In the genomic region with DNA sequence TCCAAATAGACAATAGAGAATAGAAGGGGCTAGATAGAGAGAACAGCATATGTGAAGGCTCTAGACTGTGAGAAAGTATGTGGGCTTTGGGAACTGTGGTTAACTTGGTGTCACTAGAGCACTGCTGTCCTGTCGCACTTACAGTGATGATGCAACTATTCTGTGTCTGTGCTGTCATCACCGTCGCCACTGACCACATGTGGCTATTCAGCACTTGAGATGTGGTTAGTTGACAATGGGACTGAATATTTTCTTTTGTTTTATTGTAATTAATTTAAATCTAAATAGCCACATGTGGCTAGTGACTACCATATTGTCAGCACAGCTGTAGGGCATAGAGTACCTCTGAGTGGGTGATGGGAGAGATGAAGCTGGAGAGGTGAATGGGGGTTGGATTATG, we compare ENCODE assay signal across 19 cellular contexts. TPM values are rescaled to one million over a fixed set of nuclear protein-coding genes. Genes with fewer than 3 reads are reported as not detected.
A peak's percentile ranks its signal among the peaks of the same experiment; 100 is the strongest.
DNase-seq lines count a peak whose midpoint lies in the region; ATAC-seq, FAIRE-seq and TF ChIP-seq lines count a peak whose summit lies in the region.
"Had no signal": no experiment of that assay in that cellular context is flagged by ENCODE, and none has a peak within 500 bp of the region (broad histone marks: within the 10 kb centered on the region; RNA-seq: fewer than 3 reads in every experiment).

No MANE protein-coding gene starts in this region.

- ATAC-seq in IMR-90 (ENCODE audit: low read depth): no peak
- ATAC-seq in GM12878: peak; percentile 84
- ATAC-seq: body of pancreas, GM23338 had no signal

- no peak overlapping the region for H3K18ac ChIP-seq in IMR-90 (ENCODE audit: low read depth, low read length)

- TF ChIP-seq EP300 in GM12878 (IDR thresholded peaks at IDR 0.05; ENCODE audit: borderline replicate concordance in 1 of 2, control insufficient read depth in 1 of 2, low read depth in 2 of 2, low read length in 2 of 2): peak; percentile 79 to 95; a peak in 2 of 4 replicates

- H3K27ac ChIP-seq in IMR-90 (ENCODE audit: insufficient read depth, low read length): no peak overlapping the region
- H3K27ac ChIP-seq in GM12878 (ENCODE audit: control insufficient read depth, insufficient read depth): no peak overlapping the region
- peak overlapping the region; percentile 59 for H3K27ac ChIP-seq in neutrophil
- H3K27ac ChIP-seq: 22Rv1, body of pancreas, tibial artery had no signal

- no peak overlapping the region for H3K4ac ChIP-seq in IMR-90 (ENCODE audit: low read depth, low read length)

- DNase-seq in NK-92 treated with Interleukin-12 subunit alpha and Interleukin-12 subunit beta, amount 100 ng/mL, for 24 hours (lab: John Stamatoyannopoulos, UW): peak; percentile 56
- DNase-seq in NK-92 (lab: John Stamatoyannopoulos, UW; ENCODE audit: unreplicated experiment) (no peak), IMR-90 (no peak), GM12878 (ENCODE audit: low read depth, low spot score) (no peak), GM12892 (ENCODE audit: insufficient read length) (no peak), osteocyte (ENCODE audit: extremely low spot score, unreplicated experiment) (no peak), BE2C (no peak)
- DNase-seq: activated effector memory CD4-positive, alpha-beta T cell treated with anti-CD3 and anti-CD28 coated beads, Interleukin-2, amount 50 U/mL, for 16 hours; Calu3; glutamatergic neuron; NCI-H1694 treated with DMSO at 0.1 percent for 48 hours; NCI-H526; tibial artery had no signal

- TF ChIP-seq CTCF in IMR-90 (conservative IDR thresholded peaks at IDR 0.05; ENCODE audit: low read depth, low read length) (no peak), GM12878 (IDR thresholded peaks at IDR 0.05 in 2 of 3, conservative IDR thresholded peaks at IDR 0.05 in 1 of 3; ENCODE audit: control insufficient read depth in 2 of 3, extremely low read depth in 1 of 3, insufficient read depth in 1 of 3, low read depth in 3 of 3, low read length in 3 of 3) (no peak), neutrophil (IDR thresholded peaks at IDR 0.05) (peak; percentile 12), osteocyte (IDR thresholded peaks at IDR 0.05) (no peak), BE2C (IDR thresholded peaks at IDR 0.05; ENCODE audit: low read depth, low read length) (no peak)

- TF ChIP-seq POLR2A in IMR-90 (IDR thresholded peaks at IDR 0.05; ENCODE audit: low read depth, low read length) (no peak), GM12878 (IDR thresholded peaks at IDR 0.05; ENCODE audit: low read depth, low read length) (no peak), GM12892 (IDR thresholded peaks at IDR 0.05; ENCODE audit: low read depth, low read length) (no peak)

- H3K9me3 ChIP-seq in IMR-90 (ENCODE audit: control insufficient read depth, insufficient read depth, low read length): no peaks in the 10 kb centered on the region; the same call in 1 of the 2 replicates
- H3K9me3 ChIP-seq in GM12878 (replicated peaks; ENCODE audit: control insufficient read depth, insufficient read depth, low read length): peaks cover 11% of the 10 kb centered on the region
- H3K9me3 ChIP-seq in neutrophil: peaks cover 6% of the 10 kb centered on the region
- H3K9me3 ChIP-seq in BE2C: no peaks in the 10 kb centered on the region
- H3K9me3 ChIP-seq: body of pancreas had no signal

- CTCF ChIA-PET in IMR-90 (lab: Yijun Ruan, JAX): no interaction called here
- CTCF ChIA-PET in GM12878 (lab: Yijun Ruan, JAX): interaction anchor here (1.2 to 2.9 kb wide), 4 partner anchors 9 to 56 kb away, joined by 3 to 11 read pairs (median 6); no protein-coding TSS in a partner anchor

- H2BK120ac ChIP-seq in IMR-90 (ENCODE audit: low read depth, low read length): no peak overlapping the region

- H3K4me3 ChIP-seq in IMR-90 (ENCODE audit: insufficient read depth, low read depth, low read length): no peak overlapping the region
- no peak overlapping the region for H3K4me3 ChIP-seq in GM12878
- H3K4me3 ChIP-seq in neutrophil (ENCODE audit: low read depth in 1 of 2, low read length in 1 of 2): no peak overlapping the region
- H3K4me3 ChIP-seq in BE2C (ENCODE audit: low read depth, low read length): no peak overlapping the region
- H3K4me3 ChIP-seq: body of pancreas, GM23338, tibial artery had no signal

- POLR2A ChIA-PET in IMR-90 (lab: Charles Lee; ENCODE audit: unreplicated experiment): no interaction called here
- POLR2A ChIA-PET in GM12878 (lab: Charles Lee): interaction anchor here (1.0 to 4.1 kb wide), 5 partner anchors 11 to 40 kb away, joined by 3 to 20 read pairs (median 4); no protein-coding TSS in a partner anchor

- H4K91ac ChIP-seq in IMR-90 (ENCODE audit: insufficient read depth, low read depth, low read length): no peak overlapping the region

- H3K23ac ChIP-seq in IMR-90 (ENCODE audit: low read depth, low read length): no peak overlapping the region

- no peak overlapping the region for H2BK15ac ChIP-seq in IMR-90 (ENCODE audit: low read depth, low read length)

- H3K79me1 ChIP-seq in IMR-90 (ENCODE audit: low read depth in 1 of 2, low read length in 2 of 2): no peaks in the 10 kb centered on the region

- no peak overlapping the region for H3K56ac ChIP-seq in IMR-90 (ENCODE audit: extremely low read depth, insufficient read depth, low read length)

- RAD21 ChIA-PET in GM12878 (lab: Charles Lee; ENCODE audit: unreplicated experiment): interaction anchor here (0.8 to 1.9 kb wide), 10 partner anchors 10 to 164 kb away, joined by 3 to 9 read pairs (median 3); no protein-coding TSS in a partner anchor

- dilution Hi-C loops in IMR-90 (cut with HindIII; ENCODE audit: low sequenced_read_pairs, unreplicated experiment): no loop called here

- H3K4me2 ChIP-seq in IMR-90 (ENCODE audit: low read depth, low read length): no peak overlapping the region
- H3K4me2 ChIP-seq in GM12878 (ENCODE audit: control insufficient read depth, insufficient read depth): no peak overlapping the region
- H3K4me2 ChIP-seq: GM23338 had no signal

- H4K5ac ChIP-seq in IMR-90 (ENCODE audit: low read depth, low read length): no peak overlapping the region

- H3K36me3 Mint-ChIP-seq in osteocyte (ENCODE audit: unreplicated experiment): peaks cover 6% of the 10 kb centered on the region
- H3K36me3 Mint-ChIP-seq: IgD-negative memory B cell had no signal

- H4K20me1 ChIP-seq in IMR-90 (ENCODE audit: insufficient read depth, low read length) (no peaks in the 10 kb centered on the region), GM12878 (ENCODE audit: control insufficient read depth, insufficient read depth) (no peaks in the 10 kb centered on the region)

- no peak overlapping the region for H2AK5ac ChIP-seq in IMR-90 (ENCODE audit: low read depth, low read length)

- TF ChIP-seq RAD21 in IMR-90 (IDR thresholded peaks at IDR 0.05; ENCODE audit: low read length): no peak
- no peak for TF ChIP-seq RAD21 in GM12878 (IDR thresholded peaks at IDR 0.05; ENCODE audit: insufficient read depth, low read depth, low read length)

- H3K79me2 ChIP-seq in GM12878 (ENCODE audit: control insufficient read depth, insufficient read depth, low read length): no peaks in the 10 kb centered on the region

- H3K9ac ChIP-seq in IMR-90 (ENCODE audit: low read depth, low read length) (no peak overlapping the region), GM12878 (ENCODE audit: control insufficient read depth, insufficient read depth, low read length) (no peak overlapping the region)

- in situ Hi-C loops in IMR-90 (cut with MboI; ENCODE audit: low sequenced_read_pairs): no loop called here
- in situ Hi-C loops in GM12878 (cut with MboI): no loop called here

- peak; percentile 13 for FAIRE-seq in GM12878 (lab: Jason Lieb, UNC)
- no peak for FAIRE-seq in GM12892 (lab: Jason Lieb, UNC)

- H3K4me1 ChIP-seq in IMR-90 (ENCODE audit: control insufficient read depth, insufficient read depth, low read length) (peaks cover 2% of the 10 kb centered on the region; the same call in 1 of the 2 replicates), GM12878 (ENCODE audit: control insufficient read depth, insufficient read depth, low read length) (peaks cover 13% of the 10 kb centered on the region), neutrophil (ENCODE audit: control insufficient read depth in 1 of 2, insufficient read depth in 1 of 2, low read depth in 1 of 2, low read length in 1 of 2) (peaks cover 12 to 13% of the 10 kb centered on the region in 2 experiments), BE2C (no peaks in the 10 kb centered on the region)

- H2AFZ ChIP-seq in IMR-90 (replicated peaks; ENCODE audit: low read length, poor library complexity): no peak overlapping the region
- H2AFZ ChIP-seq in GM12878 (ENCODE audit: control insufficient read depth, low read depth, low read length): no peak overlapping the region
- H2AFZ ChIP-seq: GM23338 had no signal

- intact Hi-C loops in IMR-90 (cut with micrococcal nuclease): no loop called here
- intact Hi-C loops in GM12878 (cut with micrococcal nuclease; ENCODE audit: unreplicated experiment): no loop called here

- no peak overlapping the region for H2AK9ac ChIP-seq in IMR-90 (replicated peaks; ENCODE audit: low read depth, low read length, poor library complexity)

- no peaks in the 10 kb centered on the region for H3K36me3 ChIP-seq in IMR-90 (ENCODE audit: control insufficient read depth, insufficient read depth, low read length)
- H3K36me3 ChIP-seq in GM12878 (ENCODE audit: control insufficient read depth in 2 of 2, insufficient read depth in 2 of 2, low read length in 1 of 2): no peaks in the 10 kb centered on the region
- no peaks in the 10 kb centered on the region for H3K36me3 ChIP-seq in neutrophil
- no peaks in the 10 kb centered on the region for H3K36me3 ChIP-seq in BE2C
- H3K36me3 ChIP-seq: tibial artery had no signal

- H3K4me3 Mint-ChIP-seq in osteocyte (ENCODE audit: unreplicated experiment): no peak overlapping the region
- H3K4me3 Mint-ChIP-seq: GM23338, IgD-negative memory B cell, nephron had no signal

- peaks cover 1% of the 10 kb centered on the region; the same call in 1 of the 2 replicates for H3K27me3 ChIP-seq in IMR-90 (ENCODE audit: control insufficient read depth, insufficient read depth, low read length)
- H3K27me3 ChIP-seq in GM12878 (replicated peaks in 1 of 2; ENCODE audit: control insufficient read depth in 2 of 2, insufficient read depth in 2 of 2, low read length in 1 of 2): no peaks in the 10 kb centered on the region
- no peaks in the 10 kb centered on the region for H3K27me3 ChIP-seq in neutrophil
- no peaks in the 10 kb centered on the region for H3K27me3 ChIP-seq in BE2C
- H3K27me3 ChIP-seq: body of pancreas, tibial artery had no signal

- BruUV-seq in IMR-90 (replicated peaks; lab: Mats Ljungman, UMichigan) (no TSS peak), GM12878 (replicated peaks; lab: Mats Ljungman, UMichigan) (no TSS peak)

- H3K14ac ChIP-seq in IMR-90 (replicated peaks; ENCODE audit: low read depth, low read length): no peak overlapping the region

- H4K8ac ChIP-seq in IMR-90 (ENCODE audit: low read depth in 2 of 2, low read length in 2 of 2): no peak overlapping the region

- H2BK5ac ChIP-seq in IMR-90 (ENCODE audit: low read depth, low read length, poor library complexity, severe bottlenecking): no peak overlapping the region

- H3K27ac Mint-ChIP-seq in osteocyte (ENCODE audit: unreplicated experiment): no peak overlapping the region
- H3K27ac Mint-ChIP-seq: nephron had no signal

- no peaks in the 10 kb centered on the region for H3K27me3 Mint-ChIP-seq in osteocyte (ENCODE audit: unreplicated experiment)
- H3K27me3 Mint-ChIP-seq: IgD-negative memory B cell had no signal

- peaks cover 18% of the 10 kb centered on the region for H3K9me3 Mint-ChIP-seq in osteocyte (ENCODE audit: unreplicated experiment)

- peaks cover 18% of the 10 kb centered on the region for H3K4me1 Mint-ChIP-seq in osteocyte (ENCODE audit: unreplicated experiment)

- no peaks in the 10 kb centered on the region for H3K9me1 ChIP-seq in IMR-90 (ENCODE audit: insufficient read depth, low read length)

- H2BK20ac ChIP-seq in IMR-90 (ENCODE audit: low read depth, low read length): no peak overlapping the region

- WGBS in IMR-90 (ENCODE audit: extremely low coverage in 2 of 2, insufficient read length in 1 of 2), 2 experiments: no CpG with 5 or more reads among the region's 3 CpGs
- WGBS in GM12878 (ENCODE audit: insufficient coverage, insufficient replicate concordance, low lambda C conversion rate, missing lambda C conversion rate): 71% methylated on average over 3 of the region's 3 CpGs

- SMC1A ChIA-PET in GM12878 (lab: Charles Lee; ENCODE audit: uncharacterized antibody, unreplicated experiment): interaction anchor here (1.0 to 7.9 kb wide), 13 partner anchors 9 to 163 kb away, joined by 3 to 74 read pairs (median 6); no protein-coding TSS in a partner anchor

RNA-seq across cellular contexts. Expression of gene IFNGR1, which starts 39.0 kb away (rescaled TPM):
- total RNA-seq in IMR-90 (2012; rRNA removed) (25.6 and 34.2 TPM in 2 replicates), GM12878 (2014; rRNA removed) (121 and 148 TPM in 2 replicates), GM12878 (2014; rRNA removed; fragmentation: Illumina TruSeq; extraction: Trizol) (159 and 161 TPM in 2 replicates), GM12878 (2021) (89.0 and 95.4 TPM in 2 replicates), osteocyte (33.4 and 36.1 TPM in 2 replicates)
- polyA plus RNA-seq in IMR-90 (2012; rRNA removed) (13.7 and 19.1 TPM in 2 replicates), GM12878 (2011; rRNA removed) (258 and 363 TPM in 2 replicates), GM12878 (2014; fragmentation: Illumina TruSeq; extraction: Trizol) (155 and 200 TPM in 2 replicates), GM12878 (2014; fragmentation: Nextera tagmentation; extraction: Ambion mirVana) (100 to 1,000 TPM; 182 to 296 TPM), GM12878 (2014; rRNA removed) (96.0 and 113 TPM in 2 replicates), GM12878 (2016; fragmentation: Nextera tagmentation; extraction: Ambion mirVana) (10 to 100 TPM; 95.2 to 99.1 TPM)
- 2.8 and 4.1 TPM in 2 replicates for polyA plus RNA-seq in IMR-90 (2012; cell fraction: cytosol; rRNA removed)
- 4.1 and 19.2 TPM in 2 replicates for polyA plus RNA-seq in IMR-90 (2012; cell fraction: nucleus; rRNA removed; ENCODE audit: low replicate concordance)
- 290 and 314 TPM in 2 replicates for total RNA-seq in GM12878 (2013; cell fraction: nucleolus; rRNA removed)
- 72.9 TPM for polyA plus RNA-seq in GM12878 (2011; ENCODE audit: low read depth)
- 78.2 and 88.9 TPM in 2 replicates for polyA plus RNA-seq in GM12878 (2011; cell fraction: cytosol; rRNA removed)
- 69.4 and 105 TPM in 2 replicates for polyA plus RNA-seq in GM12878 (2011; cell fraction: nucleus; rRNA removed)
- 102 and 129 TPM in 2 replicates for polyA plus RNA-seq in GM12878 (2012)
- polyA minus RNA-seq in GM12878 (2011; rRNA and poly(A)+ RNA removed): 81.9 and 114 TPM in 2 replicates
- polyA minus RNA-seq in GM12878 (2011; cell fraction: cytosol; rRNA and poly(A)+ RNA removed): 53.1 and 61.7 TPM in 2 replicates
- polyA minus RNA-seq in GM12878 (2011; cell fraction: nucleus; rRNA and poly(A)+ RNA removed): 99.3 and 99.9 TPM in 2 replicates
- polyA plus RNA-seq in GM12892 (2012; ENCODE audit: missing spikeins): 67.3 TPM
- polyA plus RNA-seq in BE2C (2012; ENCODE audit: insufficient read depth, insufficient read length, low read depth): 50.2 TPM
